ENCODE assay signal across 20 cellular contexts in the genomic region with DNA sequence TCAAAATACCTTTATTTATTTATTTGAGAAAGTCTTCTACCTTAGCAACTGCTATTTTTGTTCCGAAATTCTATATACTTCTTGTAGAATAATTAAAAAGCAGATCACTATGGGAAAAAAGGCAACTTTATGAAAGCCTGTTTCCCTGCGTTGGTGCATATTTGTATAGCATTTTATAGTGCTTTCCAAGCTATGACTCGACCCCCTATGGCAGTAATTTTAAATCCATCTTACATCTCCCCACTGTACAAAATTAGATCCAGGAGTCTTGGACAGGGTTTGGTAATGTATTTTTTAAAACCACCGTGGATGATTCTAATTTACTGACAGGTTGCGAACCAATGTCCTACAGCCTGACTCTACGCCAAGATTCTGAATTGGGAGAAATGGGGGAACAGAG. TPM values are rescaled to one million over a fixed set of nuclear protein-coding genes. Genes with fewer than 3 reads are reported as not detected.
A peak's percentile ranks its signal among the peaks of the same experiment; 100 is the strongest.
DNase-seq lines count a peak whose midpoint lies in the region; ATAC-seq, FAIRE-seq and TF ChIP-seq lines count a peak whose summit lies in the region.
"Had no signal": no experiment of that assay in that cellular context is flagged by ENCODE, and none has a peak within 500 bp of the region (broad histone marks: within the 10 kb centered on the region; RNA-seq: fewer than 3 reads in every experiment).

No MANE protein-coding gene starts in this region.

- peak overlapping the region; percentile 95 for H3K4me3 Mint-ChIP-seq in natural killer cell treated with Interleukin-12 subunit alpha and Interleukin-12 subunit beta and Interleukin-15 and Interleukin-18, amount 100 ng/mL, for 72 hours
- no peak overlapping the region for H3K4me3 Mint-ChIP-seq in natural killer cell

- 73 to 93% (median 90%) methylated on average over 6 of the region's 6 CpGs for WGBS in stomach, 5 donors

- H3K36me3 Mint-ChIP-seq in natural killer cell treated with Interleukin-12 subunit alpha and Interleukin-12 subunit beta and Interleukin-15 and Interleukin-18, amount 100 ng/mL, for 72 hours: peaks cover 71% of the 10 kb centered on the region
- no peaks in the 10 kb centered on the region for H3K36me3 Mint-ChIP-seq in natural killer cell

- no peaks in the 10 kb centered on the region for H4K20me1 ChIP-seq in endothelial cell of umbilical vein (replicated peaks; ENCODE audit: control insufficient read depth, extremely low read depth, insufficient read depth, low read length)

- H3K4me3 ChIP-seq in RWPE2 (ENCODE audit: severe bottlenecking) (no peak overlapping the region), endothelial cell of umbilical vein (replicated peaks in 1 of 3; ENCODE audit: insufficient read depth in 1 of 3, low read depth in 1 of 3, low read length in 3 of 3) (no peak overlapping the region), subcutaneous abdominal adipose tissue (ENCODE audit: low read depth in 1 of 5, low read length in 5 of 5) (no peak overlapping the region), stomach (no peak overlapping the region)
- H3K4me3 ChIP-seq: dorsolateral prefrontal cortex, esophagus squamous epithelium, mucosa of descending colon, tibial nerve had no signal

- no peak for DNase-seq in natural killer cell treated with Interleukin-12 subunit alpha and Interleukin-12 subunit beta and Interleukin-15 and Interleukin-18, amount 100 ng/mL, for 72 hours (ENCODE audit: low spot score)
- DNase-seq in natural killer cell: no peak
- no peak for DNase-seq in RWPE2 (ENCODE audit: low spot score)
- DNase-seq in endothelial cell of umbilical vein (ENCODE audit: low read depth, low spot score): no peak
- DNase-seq in activated gamma-delta T cell treated with Interleukin-2 at 50 U/mL for 16 hours: no peak
- no peak for DNase-seq in stomach
- DNase-seq: activated CD8-positive, alpha-beta memory T cell treated with anti-CD3 and anti-CD28 coated beads, Interleukin-2, amount 50 U/mL, for 48 hours; activated gamma-delta T cell; amniotic stem cell; dorsolateral prefrontal cortex; esophagus squamous epithelium; Kasumi-1; mucosa of descending colon; NCI-H2107; NCI-H526; stimulated activated naive CD4-positive, alpha-beta T cell; T-helper 9 cell had no signal

- TF ChIP-seq CTCF in natural killer cell (IDR thresholded peaks at IDR 0.05): no peak
- TF ChIP-seq CTCF in RWPE2 (IDR thresholded peaks at IDR 0.05; ENCODE audit: poor library complexity, severe bottlenecking): no peak
- no peak for TF ChIP-seq CTCF in endothelial cell of umbilical vein (IDR thresholded peaks at IDR 0.05; ENCODE audit: extremely low read depth in 1 of 2, insufficient read depth in 1 of 2, low read depth in 1 of 2, low read length in 2 of 2)
- no peak for TF ChIP-seq CTCF in stomach (IDR thresholded peaks at IDR 0.05)

- TF ChIP-seq EP300 in stomach (IDR thresholded peaks at IDR 0.05): no peak

- no TSS peak for BruUV-seq in endothelial cell of umbilical vein (replicated peaks; lab: Mats Ljungman, UMichigan)

- intact Hi-C loops in natural killer cell (cut with micrococcal nuclease): no loop called here
- intact Hi-C loops in endothelial cell of umbilical vein (cut with micrococcal nuclease): no loop called here
- intact Hi-C loops in stomach (cut with DNase I; ENCODE audit: low total_unique reads): no loop called here

- peaks cover 76 to 96% of the 10 kb centered on the region in 2 donors for H3K4me1 Mint-ChIP-seq in natural killer cell treated with Interleukin-12 subunit alpha and Interleukin-12 subunit beta and Interleukin-15 and Interleukin-18, amount 100 ng/mL, for 72 hours (ENCODE audit: low read depth in 2 of 2)
- H3K4me1 Mint-ChIP-seq in natural killer cell: peaks cover 68 to 76% of the 10 kb centered on the region in 2 donors

- FAIRE-seq in endothelial cell of umbilical vein (lab: Jason Lieb, UNC): peak; percentile 18

- H3K27me3 ChIP-seq in RWPE2 (ENCODE audit: insufficient read depth, poor library complexity, severe bottlenecking) (no peaks in the 10 kb centered on the region), endothelial cell of umbilical vein (ENCODE audit: control insufficient read depth in 2 of 2, insufficient read depth in 2 of 2, low read length in 2 of 2) (no peaks in the 10 kb centered on the region), subcutaneous abdominal adipose tissue (ENCODE audit: control insufficient read depth in 5 of 5, insufficient read depth in 4 of 5, low read length in 5 of 5) (no peaks in the 10 kb centered on the region), stomach (no peaks in the 10 kb centered on the region)
- H3K27me3 ChIP-seq: dorsolateral prefrontal cortex, esophagus squamous epithelium, tibial nerve had no signal

- ATAC-seq in natural killer cell treated with Interleukin-12 subunit alpha and Interleukin-12 subunit beta and Interleukin-15 and Interleukin-18, amount 100 ng/mL, for 72 hours: no peak
- no peak for ATAC-seq in natural killer cell
- no peak for ATAC-seq in RWPE2 (ENCODE audit: low read depth)
- no peak for ATAC-seq in HG03521 (IDR thresholded peaks at IDR 0.05; ENCODE audit: unreplicated experiment)
- ATAC-seq: mucosa of descending colon had no signal

- H3K9me1 ChIP-seq in endothelial cell of umbilical vein (replicated peaks; ENCODE audit: control insufficient read depth, extremely low read depth, insufficient read depth, low read length): no peaks in the 10 kb centered on the region

- dilution Hi-C loops in endothelial cell of umbilical vein (cut with MboI; ENCODE audit: extremely low pct_ligation_motif_present, low sequenced_read_pairs): no loop called here

- no peak overlapping the region for H2AFZ ChIP-seq in endothelial cell of umbilical vein (ENCODE audit: low read depth, low read length)

- TF ChIP-seq POLR2A in endothelial cell of umbilical vein (IDR thresholded peaks at IDR 0.05; ENCODE audit: low read depth, low read length): no peak
- TF ChIP-seq POLR2A in stomach (IDR thresholded peaks at IDR 0.05): no peak

- H3K27ac Mint-ChIP-seq in natural killer cell treated with Interleukin-12 subunit alpha and Interleukin-12 subunit beta and Interleukin-15 and Interleukin-18, amount 100 ng/mL, for 72 hours: peak overlapping the region; percentile 98 to 99
- H3K27ac Mint-ChIP-seq in natural killer cell: no peak overlapping the region

- no peak overlapping the region for H3K4me2 ChIP-seq in endothelial cell of umbilical vein (ENCODE audit: insufficient read depth, low read length)

- H3K36me3 ChIP-seq in RWPE2 (ENCODE audit: low read depth) (peaks cover 33% of the 10 kb centered on the region), endothelial cell of umbilical vein (ENCODE audit: control insufficient read depth in 2 of 2, extremely low read depth in 1 of 2, insufficient read depth in 2 of 2, low read length in 2 of 2) (peaks cover 5 to 8% of the 10 kb centered on the region in 2 experiments), subcutaneous abdominal adipose tissue (ENCODE audit: control insufficient read depth in 5 of 5, insufficient read depth in 5 of 5, low read length in 5 of 5) (peaks cover 0 to 3% (median 0%) of the 10 kb centered on the region in 5 donors), stomach (peaks cover 0 to 7% (median 0%) of the 10 kb centered on the region in 4 donors)

- H3K4me1 ChIP-seq in RWPE2 (ENCODE audit: insufficient read depth, poor library complexity, severe bottlenecking) (peaks cover 20% of the 10 kb centered on the region), endothelial cell of umbilical vein (ENCODE audit: control insufficient read depth, extremely low read depth, insufficient read depth, low read length) (no peaks in the 10 kb centered on the region), subcutaneous abdominal adipose tissue (ENCODE audit: control insufficient read depth in 5 of 5, insufficient read depth in 5 of 5, low read length in 5 of 5) (peaks cover 0 to 58% (median 49%) of the 10 kb centered on the region in 5 donors), stomach (peaks cover 0 to 73% (median 25%) of the 10 kb centered on the region in 4 donors)

- POLR2A ChIA-PET in endothelial cell of umbilical vein (lab: Charles Lee): no interaction called here

- H3K9me3 Mint-ChIP-seq in natural killer cell treated with Interleukin-12 subunit alpha and Interleukin-12 subunit beta and Interleukin-15 and Interleukin-18, amount 100 ng/mL, for 72 hours: peaks cover 10% of the 10 kb centered on the region
- H3K9me3 Mint-ChIP-seq in natural killer cell: no peaks in the 10 kb centered on the region

- H3K9me3 ChIP-seq in RWPE2 (ENCODE audit: severe bottlenecking) (no peaks in the 10 kb centered on the region), endothelial cell of umbilical vein (replicated peaks; ENCODE audit: control insufficient read depth, insufficient read depth, low read length) (no peaks in the 10 kb centered on the region), subcutaneous abdominal adipose tissue (ENCODE audit: control insufficient read depth in 5 of 5, low read length in 5 of 5) (no peaks in the 10 kb centered on the region), stomach (no peaks in the 10 kb centered on the region)
- H3K9me3 ChIP-seq: esophagus squamous epithelium, mucosa of descending colon, tibial nerve had no signal

- no peak overlapping the region for H3K9ac ChIP-seq in endothelial cell of umbilical vein (replicated peaks; ENCODE audit: extremely low read depth, insufficient read depth, low read length)
- no peak overlapping the region for H3K9ac ChIP-seq in subcutaneous abdominal adipose tissue (ENCODE audit: low read length in 5 of 5)

- CTCF ChIA-PET in endothelial cell of umbilical vein (lab: Charles Lee): no interaction called here

- H3K27ac ChIP-seq in RWPE2 (ENCODE audit: poor library complexity, severe bottlenecking) (peak overlapping the region; percentile 56), endothelial cell of umbilical vein (ENCODE audit: insufficient read depth, low read depth, low read length) (no peak overlapping the region), subcutaneous abdominal adipose tissue (ENCODE audit: low read depth, low read length) (peak overlapping the region; percentile 32), stomach (no peak overlapping the region)
- H3K27ac ChIP-seq: dorsolateral prefrontal cortex, esophagus squamous epithelium, tibial nerve had no signal

- no peaks in the 10 kb centered on the region for H3K27me3 Mint-ChIP-seq in natural killer cell treated with Interleukin-12 subunit alpha and Interleukin-12 subunit beta and Interleukin-15 and Interleukin-18, amount 100 ng/mL, for 72 hours
- no peaks in the 10 kb centered on the region for H3K27me3 Mint-ChIP-seq in natural killer cell (ENCODE audit: low read depth in 2 of 2)

- H3K79me2 ChIP-seq in endothelial cell of umbilical vein (ENCODE audit: control insufficient read depth, insufficient read depth, low read length): peaks cover 32% of the 10 kb centered on the region

RNA-seq across cellular contexts. Expression of a gene that starts 10.1 kb away (rescaled TPM):
- 100 to 1,000 TPM; 346 to 459 TPM for total RNA-seq in natural killer cell treated with Interleukin-12 subunit alpha and Interleukin-12 subunit beta and Interleukin-15 and Interleukin-18, amount 100 ng/mL, for 72 hours
- 100 to 1,000 TPM in 1 of 3 donors, 10 to 100 TPM in 2; 68.9 to 121 (median 76.1) TPM for total RNA-seq in natural killer cell
- total RNA-seq in endothelial cell of umbilical vein: 83.2 and 88.2 TPM in 2 replicates
- 30.5 and 33.3 TPM in 2 replicates for polyA plus RNA-seq in endothelial cell of umbilical vein
- polyA plus RNA-seq in endothelial cell of umbilical vein (2011; cell fraction: cytosol; rRNA removed): 45.6 and 55.5 TPM in 2 replicates
- 85.4 and 95.5 TPM in 2 replicates for polyA plus RNA-seq in endothelial cell of umbilical vein (2011; cell fraction: nucleus; rRNA removed)
- 70.3 and 113 TPM in 2 replicates for polyA plus RNA-seq in endothelial cell of umbilical vein (2012)
- 36.8 and 37.6 TPM in 2 replicates for polyA minus RNA-seq in endothelial cell of umbilical vein
- polyA minus RNA-seq in endothelial cell of umbilical vein (2011; cell fraction: cytosol; rRNA and poly(A)+ RNA removed): 9.1 TPM
- 234 and 271 TPM in 2 replicates for polyA minus RNA-seq in endothelial cell of umbilical vein (2011; cell fraction: nucleus; rRNA and poly(A)+ RNA removed)
- total RNA-seq in stomach: 100 to 1,000 TPM in 1 of 5 donors, 10 to 100 TPM in 4; 12.2 to 140 (median 67.7) TPM
- polyA plus RNA-seq in stomach: 10 to 100 TPM; 19.7 to 35.0 (median 33.9) TPM

Comparison
In these comparisons a context has a peak if more than half of its experiments do, and no peak if none do; other contexts are left out.
1. H3K27ac Mint-ChIP-seq: peak in natural killer cell treated with Interleukin-12 subunit alpha and Interleukin-12 subunit beta and Interleukin-15 and Interleukin-18, amount 100 ng/mL, for 72 hours (2 of 2); none in natural killer cell (0 of 2).
2. H3K27ac ChIP-seq: peak in RWPE2 (single experiment) and subcutaneous abdominal adipose tissue (single experiment); none in endothelial cell of umbilical vein (single experiment) and stomach (0 of 5).